ENCODE assay signal across 8 cellular contexts in genomic region chr1:68496680-68497357, GRCh38. TPM values are rescaled to one million over a fixed set of nuclear protein-coding genes. Genes with fewer than 3 reads are reported as not detected.
DNase-seq lines count a peak whose midpoint lies in the region; FAIRE-seq and TF ChIP-seq lines count a peak whose summit lies in the region.

Gene DEPDC1 (minus strand): TSS chr1:68497082. CDS start chr1:68496999, 83 bp downstream.

- peaks cover 37% of the 10 kb centered on the region for H3K79me2 ChIP-seq in MM.1S (ENCODE audit: low read length)

- no peaks in the 10 kb centered on the region for H4K20me1 ChIP-seq in MM.1S (ENCODE audit: insufficient read depth, low read length)

- H3K36me3 ChIP-seq in HAP-1 (replicated peaks) (peaks cover 10% of the 10 kb centered on the region), MM.1S (replicated peaks; ENCODE audit: insufficient read depth, low read length) (no peaks in the 10 kb centered on the region), SJSA1 (peaks cover 28% of the 10 kb centered on the region), testis (ENCODE audit: low read depth, missing control alignments) (no peaks in the 10 kb centered on the region)

- no peak for TF ChIP-seq POLR2A in testis (IDR thresholded peaks at IDR 0.05)

- H3K4me3 ChIP-seq in HAP-1: peak within 1 kb of the TSS; percentile 84
- H3K4me3 ChIP-seq in MM.1S (ENCODE audit: low read length): peak within 1 kb of the TSS; percentile 88
- H3K4me3 ChIP-seq in SJSA1: peak within 1 kb of the TSS; percentile 83
- peak within 1 kb of the TSS; percentile 57 to 69 for H3K4me3 ChIP-seq in testis

- peak; percentile 95 for FAIRE-seq in G401.6 (lab: Jason Lieb, UNC)

- H3K9me3 ChIP-seq in HAP-1 (no peaks in the 10 kb centered on the region), MM.1S (replicated peaks; ENCODE audit: insufficient read depth, low read length) (no peaks in the 10 kb centered on the region), SJSA1 (replicated peaks) (no peaks in the 10 kb centered on the region), testis (no peaks in the 10 kb centered on the region)

- in situ Hi-C loops in HAP-1 (cut with MboI; ENCODE audit: low sequenced_read_pairs): no loop called here

- no peaks in the 10 kb centered on the region for H3K27me3 ChIP-seq in HAP-1 (ENCODE audit: low read depth)
- no peaks in the 10 kb centered on the region for H3K27me3 ChIP-seq in MM.1S (replicated peaks; ENCODE audit: insufficient read depth, low read length)
- no peaks in the 10 kb centered on the region for H3K27me3 ChIP-seq in SJSA1 (replicated peaks)
- H3K27me3 ChIP-seq in testis: no peaks in the 10 kb centered on the region

- H3F3A ChIP-seq in MM.1S (ENCODE audit: insufficient read depth, low read length): no peaks in the 10 kb centered on the region

- peak within 1 kb of the TSS; percentile 35; the same call in 1 of the 2 replicates for H3K27ac ChIP-seq in MM.1S (ENCODE audit: low read length)
- H3K27ac ChIP-seq in SJSA1: peak within 1 kb of the TSS; percentile 97
- H3K27ac ChIP-seq in testis: peak within 1 kb of the TSS; percentile 40 to 73

- TF ChIP-seq CTCF in MM.1S (IDR thresholded peaks at IDR 0.05; ENCODE audit: low read length): no peak
- TF ChIP-seq CTCF in testis (IDR thresholded peaks at IDR 0.05): no peak

- intact Hi-C loops in testis (cut with DNase I; ENCODE audit: low total_unique reads): no loop called here

- 0 to 1% methylated on average over 20 to 51 of the region's 64 CpGs for WGBS in testis, 2 donors

- DNase-seq in HAP-1 (ENCODE audit: low spot score in 2 of 2) (peak; percentile 95 to 98), MM.1S (peak; percentile 94), SJSA1 (ENCODE audit: low read depth in 1 of 2, low spot score in 2 of 2) (peak; percentile 93 to 98), globus pallidus (ENCODE audit: low spot score) (peak; percentile 85), occipital lobe (lab: John Stamatoyannopoulos, UW) (peak; percentile 91), testis (peak; percentile 96)
- peak; percentile 81 for DNase-seq in activated naive CD4-positive, alpha-beta T cell treated with Interleukin-2 at 50 U/mL for 16 hours

- peak within 1 kb of the TSS; percentile 65 for H3K4me2 ChIP-seq in MM.1S (ENCODE audit: low read depth, low read length)

- H2AFZ ChIP-seq in MM.1S (ENCODE audit: low read length): peak within 1 kb of the TSS; percentile 89

- H3K4me1 ChIP-seq in HAP-1 (peaks cover 25% of the 10 kb centered on the region), MM.1S (ENCODE audit: low read length) (0 out of 2 replicates have a peak, but pooled peaks cover 6% of the 10 kb centered on the region), SJSA1 (replicated peaks) (peaks cover 12% of the 10 kb centered on the region), testis (peaks cover 8% of the 10 kb centered on the region)

- H3K9ac ChIP-seq in MM.1S (ENCODE audit: low read length): peak within 1 kb of the TSS; percentile 80

- H3K9me2 ChIP-seq in MM.1S (replicated peaks; ENCODE audit: insufficient read depth, low read length): no peaks in the 10 kb centered on the region

RNA-seq across cellular contexts. Expression of gene DEPDC1, which starts in this region (rescaled TPM):
- 49.5 and 75.1 TPM in 2 replicates for total RNA-seq in SJSA1 (2014; rRNA removed; shearing (Covaris generic))
- 4.2 TPM for total RNA-seq in occipital lobe
- total RNA-seq in testis: 10 to 100 TPM in 1 of 2 donors, 1 to 10 TPM in 1; 7.7 to 12.7 TPM
- polyA plus RNA-seq in testis (ENCODE audit: insufficient read depth, low read depth, low replicate concordance): 10.8 TPM

Comparison
In these comparisons a context has a peak if more than half of its experiments do, and no peak if none do; other contexts are left out.
1. Peak in every context shown above with its lines: DNase-seq, H3K4me3 ChIP-seq and H3K27ac ChIP-seq.
2. H3K27ac ChIP-seq: peak in every context shown above with its lines; median percentile 97 in SJSA1; 56 in testis; 35 in MM.1S.